In genomic region chr1:31595836-31596736, GRCh38 we compare ENCODE assay signal across 24 cellular contexts. TPM values are rescaled to one million over a fixed set of nuclear protein-coding genes. Genes with fewer than 3 reads are reported as not detected.
A peak's percentile ranks its signal among the peaks of the same experiment; 100 is the strongest.
DNase-seq lines count a peak whose midpoint lies in the region; ATAC-seq, FAIRE-seq and TF ChIP-seq lines count a peak whose summit lies in the region.
"Had no signal": no experiment of that assay in that cellular context is flagged by ENCODE, and none has a peak within 500 bp of the region (broad histone marks: within the 10 kb centered on the region; RNA-seq: fewer than 3 reads in every experiment).

No MANE protein-coding gene starts in this region.

- DNase-seq in HepG2 (ENCODE audit: low spot score) (no peak), NCI-H1694 treated with DMSO at 0.1 percent for 48 hours (lab: John Stamatoyannopoulos, UW) (peak; percentile 59), endothelial cell of umbilical vein (ENCODE audit: low read depth, low spot score) (peak; percentile 54), type B pancreatic cell (ENCODE audit: extremely low spot score, unreplicated experiment) (peak; percentile 27), MM.1S (no peak), HuH-7.5 (ENCODE audit: low spot score) (no peak)
- DNase-seq: activated CD4-positive, alpha-beta T cell treated with anti-CD3 and anti-CD28 coated beads, Interleukin-2, amount 50 U/mL, for 4 hours; activated naive CD4-positive, alpha-beta T cell treated with anti-CD3 and anti-CD28 coated beads for 36 hours; central memory CD4-positive, alpha-beta T cell; COR-L47; erythroblast; foreskin melanocyte; kidney glomerular epithelial cell; mesendoderm; natural killer cell; NCI-H1417; PC-3; sigmoid colon; stimulated activated naive B cell treated with anti-CD40 and anti-IgM and Interleukin-4, amounts not matched to agents 10 μg/mL and 1 μg/mL and 100 μg/mL, for 72 hours; transverse colon had no signal

- H3K27me3 Mint-ChIP-seq in type B pancreatic cell = peaks cover 12% of the 10 kb centered on the region

- TF ChIP-seq EP300 in HepG2 (IDR thresholded peaks at IDR 0.05; ENCODE audit: low read depth in 2 of 2, low read length in 2 of 2) (no peak), HepG2 (CRISPR knock-in tag; IDR thresholded peaks at IDR 0.05; ENCODE audit: borderline replicate concordance) (no peak)

- no peaks in the 10 kb centered on the region for H3K9me3 Mint-ChIP-seq in type B pancreatic cell
- H3K9me3 Mint-ChIP-seq: activated naive CD4-positive, alpha-beta T cell treated with anti-CD3 and anti-CD28 coated beads for 36 hours; natural killer cell; stimulated activated naive B cell treated with anti-CD40 and anti-IgM and Interleukin-4, amounts not matched to agents 10 μg/mL and 1 μg/mL and 100 μg/mL, for 72 hours had no signal

- peak overlapping the region; percentile 14 for H3K27ac Mint-ChIP-seq in type B pancreatic cell
- H3K27ac Mint-ChIP-seq: activated naive CD4-positive, alpha-beta T cell treated with anti-CD3 and anti-CD28 coated beads for 36 hours; natural killer cell; stimulated activated naive B cell treated with anti-CD40 and anti-IgM and Interleukin-4, amounts not matched to agents 10 μg/mL and 1 μg/mL and 100 μg/mL, for 72 hours had no signal

- H3K4me3 Mint-ChIP-seq in type B pancreatic cell = no peak overlapping the region
- H3K4me3 Mint-ChIP-seq: activated naive CD4-positive, alpha-beta T cell treated with anti-CD3 and anti-CD28 coated beads for 36 hours; natural killer cell; stimulated activated naive B cell treated with anti-CD40 and anti-IgM and Interleukin-4, amounts not matched to agents 10 μg/mL and 1 μg/mL and 100 μg/mL, for 72 hours had no signal

- intact Hi-C loops in HepG2 (cut with micrococcal nuclease; ENCODE audit: unreplicated experiment) (no loop called here), endothelial cell of umbilical vein (cut with micrococcal nuclease) (loop anchor here (1.0 to 2.0 kb wide), 3 partner anchors 8 to 23 kb away; no protein-coding TSS in a partner anchor)

- H3K79me2 ChIP-seq in HepG2 (ENCODE audit: insufficient read depth, low read length) = no peaks in the 10 kb centered on the region
- H3K79me2 ChIP-seq in endothelial cell of umbilical vein (ENCODE audit: control insufficient read depth, insufficient read depth, low read length) = no peaks in the 10 kb centered on the region
- no peaks in the 10 kb centered on the region for H3K79me2 ChIP-seq in MM.1S (ENCODE audit: low read length)

- TF ChIP-seq POLR2A in HepG2 (IDR thresholded peaks at IDR 0.05; ENCODE audit: insufficient read depth in 1 of 2, low read depth in 2 of 2, low read length in 2 of 2) = no peak
- TF ChIP-seq POLR2A in endothelial cell of umbilical vein (IDR thresholded peaks at IDR 0.05; ENCODE audit: low read depth, low read length) = no peak

- FAIRE-seq in HepG2 (lab: Jason Lieb, UNC) (no peak), endothelial cell of umbilical vein (lab: Jason Lieb, UNC) (no peak)

- no peak overlapping the region for H3K27ac ChIP-seq in liver (ENCODE audit: low read depth in 1 of 2, low read length in 2 of 2)
- H3K27ac ChIP-seq in HepG2 (ENCODE audit: extremely low read length, insufficient read depth, low read length) = no peak overlapping the region
- H3K27ac ChIP-seq in endothelial cell of umbilical vein (ENCODE audit: insufficient read depth, low read depth, low read length) = peak overlapping the region; percentile 83
- no peak overlapping the region for H3K27ac ChIP-seq in MM.1S (ENCODE audit: low read length)
- H3K27ac ChIP-seq: transverse colon had no signal

- H2AFZ ChIP-seq in HepG2 (ENCODE audit: low read length) (no peak overlapping the region), endothelial cell of umbilical vein (ENCODE audit: low read depth, low read length) (peak overlapping the region; percentile 8), MM.1S (ENCODE audit: low read length) (no peak overlapping the region)

- dilution Hi-C loops in endothelial cell of umbilical vein (cut with MboI; ENCODE audit: extremely low pct_ligation_motif_present, low sequenced_read_pairs) = no loop called here

- no peaks in the 10 kb centered on the region for H3K36me3 Mint-ChIP-seq in type B pancreatic cell
- H3K36me3 Mint-ChIP-seq: natural killer cell; stimulated activated naive B cell treated with anti-CD40 and anti-IgM and Interleukin-4, amounts not matched to agents 10 μg/mL and 1 μg/mL and 100 μg/mL, for 72 hours had no signal

- POLR2A ChIA-PET in HepG2 (lab: Yijun Ruan, JAX) (no interaction called here), endothelial cell of umbilical vein (lab: Charles Lee) (interaction anchor here (1.2 kb wide), 1 partner anchor 12 kb away, joined by 4 read pairs; no protein-coding TSS in a partner anchor)

- no peaks in the 10 kb centered on the region for H3K9me1 ChIP-seq in endothelial cell of umbilical vein (replicated peaks; ENCODE audit: control insufficient read depth, extremely low read depth, insufficient read depth, low read length)

- H3K9me3 ChIP-seq in liver (ENCODE audit: control insufficient read depth in 4 of 4, low read length in 3 of 4) (no peaks in the 10 kb centered on the region), HepG2 (ENCODE audit: low read length) (no peaks in the 10 kb centered on the region), endothelial cell of umbilical vein (replicated peaks; ENCODE audit: control insufficient read depth, insufficient read depth, low read length) (no peaks in the 10 kb centered on the region), MM.1S (replicated peaks; ENCODE audit: insufficient read depth, low read length) (no peaks in the 10 kb centered on the region)
- H3K9me3 ChIP-seq: sigmoid colon, transverse colon had no signal

- H3K27me3 ChIP-seq in liver (ENCODE audit: control insufficient read depth in 4 of 4, insufficient read depth in 4 of 4, low read length in 3 of 4) (no peaks in the 10 kb centered on the region), HepG2 (ENCODE audit: control insufficient read depth in 1 of 2, insufficient read depth in 2 of 2, low read length in 2 of 2) (peaks cover 0 to 3% of the 10 kb centered on the region in 2 experiments; a peak in 1 of 5 replicates), endothelial cell of umbilical vein (ENCODE audit: control insufficient read depth in 2 of 2, insufficient read depth in 2 of 2, low read length in 2 of 2) (no peaks in the 10 kb centered on the region), MM.1S (replicated peaks; ENCODE audit: insufficient read depth, low read length) (peaks cover 12% of the 10 kb centered on the region)
- H3K27me3 ChIP-seq: sigmoid colon, transverse colon had no signal

- H3K4me2 ChIP-seq in HepG2 (ENCODE audit: low read depth, low read length) (no peak overlapping the region), endothelial cell of umbilical vein (ENCODE audit: insufficient read depth, low read length) (peak overlapping the region; percentile 65), MM.1S (ENCODE audit: low read depth, low read length) (no peak overlapping the region)

- CTCF ChIA-PET in HepG2 (lab: Yijun Ruan, JAX; ENCODE audit: low intra/inter-chr PET ratio, low total read pairs) = interaction anchor here (0.7 to 7.6 kb wide), 2 partner anchors 32 to 136 kb away, joined by 3 to 106 read pairs; no protein-coding TSS in a partner anchor
- CTCF ChIA-PET in endothelial cell of umbilical vein (lab: Charles Lee) = interaction anchor here (0.7 to 5.5 kb wide), 14 partner anchors 8 to 193 kb away, joined by 3 to 73 read pairs (median 5); partner anchors contain the start of gene TINAGL1

- H3K9me2 ChIP-seq in MM.1S (replicated peaks; ENCODE audit: insufficient read depth, low read length) = no peaks in the 10 kb centered on the region

- no peaks in the 10 kb centered on the region for H3F3A ChIP-seq in MM.1S (ENCODE audit: insufficient read depth, low read length)

- TF ChIP-seq CTCF in liver (IDR thresholded peaks at IDR 0.05; ENCODE audit: low read depth, low read length, missing input control) = no peak
- TF ChIP-seq CTCF in HepG2 (CRISPR knock-in tag; IDR thresholded peaks at IDR 0.05) = no peak
- TF ChIP-seq CTCF in endothelial cell of umbilical vein (IDR thresholded peaks at IDR 0.05; ENCODE audit: extremely low read depth in 1 of 2, insufficient read depth in 1 of 2, low read depth in 1 of 2, low read length in 2 of 2) = no peak
- TF ChIP-seq CTCF in type B pancreatic cell (conservative IDR thresholded peaks at IDR 0.05) = no peak
- no peak for TF ChIP-seq CTCF in MM.1S (IDR thresholded peaks at IDR 0.05; ENCODE audit: low read length)

- no peaks in the 10 kb centered on the region for H4K20me1 ChIP-seq in HepG2 (ENCODE audit: insufficient read depth, low read length)
- H4K20me1 ChIP-seq in endothelial cell of umbilical vein (replicated peaks; ENCODE audit: control insufficient read depth, extremely low read depth, insufficient read depth, low read length) = no peaks in the 10 kb centered on the region
- no peaks in the 10 kb centered on the region for H4K20me1 ChIP-seq in MM.1S (ENCODE audit: insufficient read depth, low read length)

- no peak overlapping the region for H3K4me3 ChIP-seq in liver (ENCODE audit: low read depth in 1 of 3, low read length in 3 of 3)
- no peak overlapping the region for H3K4me3 ChIP-seq in HepG2 (replicated peaks in 1 of 3; ENCODE audit: insufficient read depth in 1 of 3, low read depth in 2 of 3, low read length in 3 of 3)
- H3K4me3 ChIP-seq in endothelial cell of umbilical vein (replicated peaks in 1 of 3; ENCODE audit: insufficient read depth in 1 of 3, low read depth in 1 of 3, low read length in 3 of 3) = no peak overlapping the region
- H3K4me3 ChIP-seq in MM.1S (ENCODE audit: low read length) = no peak overlapping the region
- H3K4me3 ChIP-seq: sigmoid colon, transverse colon had no signal

- H3K9ac ChIP-seq in liver (ENCODE audit: low read depth in 1 of 2, low read length in 2 of 2) (no peak overlapping the region), HepG2 (ENCODE audit: insufficient read depth, low read depth, low read length) (no peak overlapping the region), endothelial cell of umbilical vein (replicated peaks; ENCODE audit: extremely low read depth, insufficient read depth, low read length) (peak overlapping the region; percentile 28), MM.1S (ENCODE audit: low read length) (no peak overlapping the region)

- ATAC-seq in HepG2 = no peak
- no peak for ATAC-seq in GM19397 (IDR thresholded peaks at IDR 0.05; ENCODE audit: unreplicated experiment)
- ATAC-seq: natural killer cell, PC-3 had no signal

- BruUV-seq in HepG2 (replicated peaks; lab: Mats Ljungman, UMichigan) (no TSS peak), endothelial cell of umbilical vein (replicated peaks; lab: Mats Ljungman, UMichigan) (no TSS peak)

- H3K4me1 Mint-ChIP-seq in type B pancreatic cell (ENCODE audit: unreplicated experiment) = peaks cover 24% of the 10 kb centered on the region
- H3K4me1 Mint-ChIP-seq: natural killer cell had no signal

- TF ChIP-seq RAD21 in liver (IDR thresholded peaks at IDR 0.05) (no peak), HepG2 (CRISPR knock-in tag; IDR thresholded peaks at IDR 0.05) (no peak)

- H3K4me1 ChIP-seq in liver (ENCODE audit: control insufficient read depth in 4 of 4, insufficient read depth in 4 of 4, low read length in 3 of 4) = no peaks in the 10 kb centered on the region
- H3K4me1 ChIP-seq in HepG2 (ENCODE audit: insufficient read depth, low read length) = no peaks in the 10 kb centered on the region
- peaks cover 28% of the 10 kb centered on the region for H3K4me1 ChIP-seq in endothelial cell of umbilical vein (ENCODE audit: control insufficient read depth, extremely low read depth, insufficient read depth, low read length)
- H3K4me1 ChIP-seq in MM.1S (ENCODE audit: low read length) = peaks cover 6% of the 10 kb centered on the region; the same call in 1 of the 2 replicates

- 86% methylated on average over 4 of the region's 4 CpGs for WGBS in liver
- WGBS in HepG2 (ENCODE audit: low lambda C conversion rate) = 39% methylated on average over 4 of the region's 4 CpGs

- in situ Hi-C loops in HepG2 (cut with HindIII; ENCODE audit: extremely low pct_ligation_motif_present, low pct_unique_long_range_greater_than_20kb) = loop anchor here (5.0 kb wide), 1 partner anchor 34 kb away; no protein-coding TSS in a partner anchor

- no peaks in the 10 kb centered on the region for H3K36me3 ChIP-seq in liver (ENCODE audit: control insufficient read depth in 4 of 4, insufficient read depth in 3 of 4, low read depth in 1 of 4, low read length in 3 of 4)
- H3K36me3 ChIP-seq in HepG2 (replicated peaks in 1 of 2; ENCODE audit: control insufficient read depth in 1 of 2, insufficient read depth in 2 of 2, low read length in 2 of 2) = no peaks in the 10 kb centered on the region
- no peaks in the 10 kb centered on the region for H3K36me3 ChIP-seq in endothelial cell of umbilical vein (ENCODE audit: control insufficient read depth in 2 of 2, extremely low read depth in 1 of 2, insufficient read depth in 2 of 2, low read length in 2 of 2)
- no peaks in the 10 kb centered on the region for H3K36me3 ChIP-seq in MM.1S (replicated peaks; ENCODE audit: insufficient read depth, low read length)
- H3K36me3 ChIP-seq: sigmoid colon, transverse colon had no signal

RNA-seq across cellular contexts. Expression of gene TINAGL1, which starts 19.8 kb away (rescaled TPM):
- total RNA-seq in liver = 10 to 100 TPM; 16.1 to 52.9 TPM
- 10 to 100 TPM in 1 of 2 donors, 1 to 10 TPM in 1; 8.7 to 35.0 TPM for polyA plus RNA-seq in liver
- total RNA-seq in HepG2 (2016; rRNA removed; fragmentation: Illumina TruSeq; extraction: Trizol) = 10.5 and 24.7 TPM in 2 replicates
- 13.7 and 15.2 TPM in 2 replicates for total RNA-seq in HepG2 (2016; cell fraction: cytosol; rRNA removed; fragmentation: Illumina TruSeq; extraction: Trizol; ENCODE audit: low read depth)
- 9.6 and 28.4 TPM in 2 replicates for total RNA-seq in HepG2 (2016; cell fraction: insoluble cytoplasmic fraction; rRNA removed; fragmentation: Illumina TruSeq; extraction: Trizol)
- 21.8 and 22.0 TPM in 2 replicates for total RNA-seq in HepG2 (2016; cell fraction: membrane; rRNA removed; fragmentation: Illumina TruSeq; extraction: Trizol)
- total RNA-seq in HepG2 (2016; cell fraction: nucleus; rRNA removed; fragmentation: Illumina TruSeq; extraction: Trizol) = 24.5 and 28.2 TPM in 2 replicates
- 76.8 and 139 TPM in 2 replicates for polyA plus RNA-seq in HepG2 (2011; rRNA removed)
- 62.4 and 79.7 TPM in 2 replicates for polyA plus RNA-seq in HepG2 (2011; cell fraction: cytosol; rRNA removed)
- polyA plus RNA-seq in HepG2 (2011; cell fraction: nucleus; rRNA removed) = 185 and 206 TPM in 2 replicates
- 42.8 and 47.0 TPM in 2 replicates for polyA plus RNA-seq in HepG2 (2012)
- 5.5 and 6.8 TPM in 2 replicates for polyA plus RNA-seq in HepG2 (2016; cell fraction: cytosol; fragmentation: Illumina TruSeq; extraction: Trizol; ENCODE audit: low read depth)
- 8.8 and 11.1 TPM in 2 replicates for polyA plus RNA-seq in HepG2 (2016; cell fraction: insoluble cytoplasmic fraction; fragmentation: Illumina TruSeq; extraction: Trizol; ENCODE audit: low read depth)
- 10.6 and 11.6 TPM in 2 replicates for polyA plus RNA-seq in HepG2 (2016; cell fraction: membrane; fragmentation: Illumina TruSeq; extraction: Trizol; ENCODE audit: low read depth)
- polyA plus RNA-seq in HepG2 (2016; cell fraction: nucleus; fragmentation: Illumina TruSeq; extraction: Trizol; ENCODE audit: insufficient read depth, low read depth) = 48.2 and 51.2 TPM in 2 replicates
- polyA minus RNA-seq in HepG2 (2011; rRNA and poly(A)+ RNA removed; ENCODE audit: low replicate concordance) = 13.3 and 101 TPM in 2 replicates
- 27.7 and 32.7 TPM in 2 replicates for polyA minus RNA-seq in HepG2 (2011; cell fraction: cytosol; rRNA and poly(A)+ RNA removed)
- polyA minus RNA-seq in HepG2 (2011; cell fraction: nucleus; rRNA and poly(A)+ RNA removed) = 24.6 and 37.8 TPM in 2 replicates
- 298 and 312 TPM in 2 replicates for total RNA-seq in endothelial cell of umbilical vein
- 477 and 555 TPM in 2 replicates for polyA plus RNA-seq in endothelial cell of umbilical vein
- 285 and 337 TPM in 2 replicates for polyA plus RNA-seq in endothelial cell of umbilical vein (2011; cell fraction: cytosol; rRNA removed)
- 305 and 323 TPM in 2 replicates for polyA plus RNA-seq in endothelial cell of umbilical vein (2011; cell fraction: nucleus; rRNA removed)
- 200 and 246 TPM in 2 replicates for polyA plus RNA-seq in endothelial cell of umbilical vein (2012)
- 370 and 385 TPM in 2 replicates for polyA minus RNA-seq in endothelial cell of umbilical vein
- 2.7 TPM for polyA minus RNA-seq in endothelial cell of umbilical vein (2011; cell fraction: cytosol; rRNA and poly(A)+ RNA removed)
- polyA minus RNA-seq in endothelial cell of umbilical vein (2011; cell fraction: nucleus; rRNA and poly(A)+ RNA removed) = 119 TPM in 2 replicates
- 27.2 and 30.0 TPM in 2 replicates for total RNA-seq in type B pancreatic cell (ENCODE audit: low replicate concordance)
- total RNA-seq: activated naive CD4-positive, alpha-beta T cell treated with anti-CD3 and anti-CD28 coated beads for 36 hours; natural killer cell; T-helper 1 cell treated with Interleukin-12 subunit alpha and Interleukin-12 subunit beta and Interleukin-4 antibody, amounts not matched to agents 30 ng/mL and 1 ng/mL, for 36 hours had no signal

RNA-seq across cellular contexts. Expression of gene HCRTR1, which starts 21.4 kb away (rescaled TPM):
- total RNA-seq in liver = not detected
- polyA plus RNA-seq in liver = under 1 TPM in 1 of 2 donors, not detected in 1; 0.06 TPM
- total RNA-seq in HepG2 (2016; rRNA removed; fragmentation: Illumina TruSeq; extraction: Trizol) = not detected in 2 replicates
- not detected in 2 replicates for total RNA-seq in HepG2 (2016; cell fraction: cytosol; rRNA removed; fragmentation: Illumina TruSeq; extraction: Trizol; ENCODE audit: low read depth)
- total RNA-seq in HepG2 (2016; cell fraction: insoluble cytoplasmic fraction; rRNA removed; fragmentation: Illumina TruSeq; extraction: Trizol) = not detected in 2 replicates
- not detected in 2 replicates for total RNA-seq in HepG2 (2016; cell fraction: membrane; rRNA removed; fragmentation: Illumina TruSeq; extraction: Trizol)
- total RNA-seq in HepG2 (2016; cell fraction: nucleus; rRNA removed; fragmentation: Illumina TruSeq; extraction: Trizol) = not detected in 2 replicates
- polyA plus RNA-seq in HepG2 (2011; rRNA removed) = 0.05 TPM in 1 of 2 replicates, not detected in the other
- 0.03 TPM in 1 of 2 replicates, not detected in the other for polyA plus RNA-seq in HepG2 (2011; cell fraction: cytosol; rRNA removed)
- 0.13 and 0.23 TPM in 2 replicates for polyA plus RNA-seq in HepG2 (2011; cell fraction: nucleus; rRNA removed)
- polyA plus RNA-seq in HepG2 (2012) = 0.07 TPM in 1 of 2 replicates, not detected in the other
- polyA plus RNA-seq in HepG2 (2016; cell fraction: cytosol; fragmentation: Illumina TruSeq; extraction: Trizol; ENCODE audit: low read depth) = not detected in 2 replicates
- polyA plus RNA-seq in HepG2 (2016; cell fraction: insoluble cytoplasmic fraction; fragmentation: Illumina TruSeq; extraction: Trizol; ENCODE audit: low read depth) = not detected in 2 replicates
- polyA plus RNA-seq in HepG2 (2016; cell fraction: membrane; fragmentation: Illumina TruSeq; extraction: Trizol; ENCODE audit: low read depth) = not detected in 2 replicates
- polyA plus RNA-seq in HepG2 (2016; cell fraction: nucleus; fragmentation: Illumina TruSeq; extraction: Trizol; ENCODE audit: insufficient read depth, low read depth) = not detected in 2 replicates
- polyA minus RNA-seq in HepG2 (2011; rRNA and poly(A)+ RNA removed; ENCODE audit: low replicate concordance) = not detected in 2 replicates
- polyA minus RNA-seq in HepG2 (2011; cell fraction: cytosol; rRNA and poly(A)+ RNA removed) = not detected in 2 replicates
- not detected in 2 replicates for polyA minus RNA-seq in HepG2 (2011; cell fraction: nucleus; rRNA and poly(A)+ RNA removed)
- total RNA-seq in endothelial cell of umbilical vein = 0.93 and 1.4 TPM in 2 replicates
- 1.3 and 1.5 TPM in 2 replicates for polyA plus RNA-seq in endothelial cell of umbilical vein
- polyA plus RNA-seq in endothelial cell of umbilical vein (2011; cell fraction: cytosol; rRNA removed) = 0.75 and 0.86 TPM in 2 replicates
- polyA plus RNA-seq in endothelial cell of umbilical vein (2011; cell fraction: nucleus; rRNA removed) = 3.1 and 3.2 TPM in 2 replicates
- 0.32 and 0.57 TPM in 2 replicates for polyA plus RNA-seq in endothelial cell of umbilical vein (2012)
- polyA minus RNA-seq in endothelial cell of umbilical vein = 1.5 and 1.7 TPM in 2 replicates
- not detected for polyA minus RNA-seq in endothelial cell of umbilical vein (2011; cell fraction: cytosol; rRNA and poly(A)+ RNA removed)
- 1.0 and 1.1 TPM in 2 replicates for polyA minus RNA-seq in endothelial cell of umbilical vein (2011; cell fraction: nucleus; rRNA and poly(A)+ RNA removed)
- total RNA-seq in type B pancreatic cell (ENCODE audit: low replicate concordance) = not detected in 2 replicates
- total RNA-seq: activated naive CD4-positive, alpha-beta T cell treated with anti-CD3 and anti-CD28 coated beads for 36 hours; Daoy; natural killer cell; PC-3; sigmoid colon; T-helper 1 cell treated with Interleukin-12 subunit alpha and Interleukin-12 subunit beta and Interleukin-4 antibody, amounts not matched to agents 30 ng/mL and 1 ng/mL, for 36 hours had no signal

RNA-seq across cellular contexts. Expression of gene PEF1, which starts 48.6 kb away (rescaled TPM):
- 10 to 100 TPM; 30.4 to 34.1 TPM for total RNA-seq in liver
- polyA plus RNA-seq in liver = 10 to 100 TPM; 27.7 to 46.8 TPM
- 57.1 and 85.7 TPM in 2 replicates for total RNA-seq in HepG2 (2016; rRNA removed; fragmentation: Illumina TruSeq; extraction: Trizol)
- 16.0 and 19.1 TPM in 2 replicates for total RNA-seq in HepG2 (2016; cell fraction: cytosol; rRNA removed; fragmentation: Illumina TruSeq; extraction: Trizol; ENCODE audit: low read depth)
- total RNA-seq in HepG2 (2016; cell fraction: insoluble cytoplasmic fraction; rRNA removed; fragmentation: Illumina TruSeq; extraction: Trizol) = 57.5 and 91.4 TPM in 2 replicates
- 33.1 and 34.7 TPM in 2 replicates for total RNA-seq in HepG2 (2016; cell fraction: membrane; rRNA removed; fragmentation: Illumina TruSeq; extraction: Trizol)
- 28.3 and 31.4 TPM in 2 replicates for total RNA-seq in HepG2 (2016; cell fraction: nucleus; rRNA removed; fragmentation: Illumina TruSeq; extraction: Trizol)
- polyA plus RNA-seq in HepG2 (2011; rRNA removed) = 57.8 and 69.0 TPM in 2 replicates
- 59.1 and 66.1 TPM in 2 replicates for polyA plus RNA-seq in HepG2 (2011; cell fraction: cytosol; rRNA removed)
- polyA plus RNA-seq in HepG2 (2011; cell fraction: nucleus; rRNA removed) = 28.9 TPM in 2 replicates
- polyA plus RNA-seq in HepG2 (2012) = 26.2 and 40.7 TPM in 2 replicates
- polyA plus RNA-seq in HepG2 (2016; cell fraction: cytosol; fragmentation: Illumina TruSeq; extraction: Trizol; ENCODE audit: low read depth) = 17.0 and 18.2 TPM in 2 replicates
- polyA plus RNA-seq in HepG2 (2016; cell fraction: insoluble cytoplasmic fraction; fragmentation: Illumina TruSeq; extraction: Trizol; ENCODE audit: low read depth) = 103 and 109 TPM in 2 replicates
- 29.6 and 30.9 TPM in 2 replicates for polyA plus RNA-seq in HepG2 (2016; cell fraction: membrane; fragmentation: Illumina TruSeq; extraction: Trizol; ENCODE audit: low read depth)
- 43.9 and 48.1 TPM in 2 replicates for polyA plus RNA-seq in HepG2 (2016; cell fraction: nucleus; fragmentation: Illumina TruSeq; extraction: Trizol; ENCODE audit: insufficient read depth, low read depth)
- 137 and 154 TPM in 2 replicates for polyA minus RNA-seq in HepG2 (2011; rRNA and poly(A)+ RNA removed; ENCODE audit: low replicate concordance)
- polyA minus RNA-seq in HepG2 (2011; cell fraction: cytosol; rRNA and poly(A)+ RNA removed) = 28.9 and 36.0 TPM in 2 replicates
- 14.2 and 17.9 TPM in 2 replicates for polyA minus RNA-seq in HepG2 (2011; cell fraction: nucleus; rRNA and poly(A)+ RNA removed)
- 66.5 and 73.3 TPM in 2 replicates for total RNA-seq in endothelial cell of umbilical vein
- 149 and 161 TPM in 2 replicates for polyA plus RNA-seq in endothelial cell of umbilical vein
- 110 and 120 TPM in 2 replicates for polyA plus RNA-seq in endothelial cell of umbilical vein (2011; cell fraction: cytosol; rRNA removed)
- polyA plus RNA-seq in endothelial cell of umbilical vein (2011; cell fraction: nucleus; rRNA removed) = 66.4 and 77.8 TPM in 2 replicates
- polyA plus RNA-seq in endothelial cell of umbilical vein (2012) = 59.1 and 59.8 TPM in 2 replicates
- 133 and 137 TPM in 2 replicates for polyA minus RNA-seq in endothelial cell of umbilical vein
- 41.0 TPM for polyA minus RNA-seq in endothelial cell of umbilical vein (2011; cell fraction: cytosol; rRNA and poly(A)+ RNA removed)
- polyA minus RNA-seq in endothelial cell of umbilical vein (2011; cell fraction: nucleus; rRNA and poly(A)+ RNA removed) = 24.5 and 30.0 TPM in 2 replicates
- 45.2 and 48.3 TPM in 2 replicates for total RNA-seq in type B pancreatic cell (ENCODE audit: low replicate concordance)

Comparison
In these comparisons a context has a peak if more than half of its experiments do, and no peak if none do; other contexts are left out.
1. DNase-seq: peak in NCI-H1694 treated with DMSO at 0.1 percent for 48 hours (single experiment), endothelial cell of umbilical vein (single experiment) and type B pancreatic cell (single experiment); none in HepG2 (single experiment), MM.1S (single experiment) and HuH-7.5 (single experiment).